ENCODE assay signal across 10 cellular contexts in genomic region chr16:87345721-87346424, GRCh38. TPM values are rescaled to one million over a fixed set of nuclear protein-coding genes. Genes with fewer than 3 reads are reported as not detected.
DNase-seq lines count a peak whose midpoint lies in the region; ATAC-seq and TF ChIP-seq lines count a peak whose summit lies in the region.
"Had no signal": no experiment of that assay in that cellular context is flagged by ENCODE, and none has a peak within 500 bp of the region (broad histone marks: within the 10 kb centered on the region; RNA-seq: fewer than 3 reads in every experiment).

No MANE protein-coding gene starts in this region.

- H3K4me3 ChIP-seq in right atrium auricular region: no peak overlapping the region
- H3K4me3 ChIP-seq in skin epidermis: no peak overlapping the region

- no peaks in the 10 kb centered on the region for H3K9me3 ChIP-seq in right atrium auricular region

- POLR2A ChIA-PET in activated CD4-positive, alpha-beta memory T cell treated with anti-CD3 and anti-CD28 coated beads for 36 hours (lab: Charles Lee): interaction anchor here (1.2 kb wide), 1 partner anchor 29 kb away, joined by 3 read pairs; the partner anchor contains the start of gene C16orf95

- H3K27ac Mint-ChIP-seq in T-helper 1 cell treated with Interleukin-12 subunit alpha and Interleukin-12 subunit beta and Interleukin-4 antibody, amounts not matched to agents 30 μg/mL and 1 μg/mL, for 36 hours: peak overlapping the region; percentile 91
- peak overlapping the region; percentile 86 for H3K27ac Mint-ChIP-seq in activated CD4-positive, alpha-beta memory T cell treated with anti-CD3 and anti-CD28 coated beads for 36 hours

- CTCF ChIA-PET in activated CD4-positive, alpha-beta memory T cell treated with anti-CD3 and anti-CD28 coated beads for 36 hours (lab: Charles Lee): no interaction called here

- H3K4me1 Mint-ChIP-seq in T-helper 1 cell treated with Interleukin-12 subunit alpha and Interleukin-12 subunit beta and Interleukin-4 antibody, amounts not matched to agents 30 μg/mL and 1 μg/mL, for 36 hours (ENCODE audit: low read depth): peaks cover 9% of the 10 kb centered on the region
- H3K4me1 Mint-ChIP-seq in activated CD4-positive, alpha-beta memory T cell treated with anti-CD3 and anti-CD28 coated beads for 36 hours (ENCODE audit: low read depth): peaks cover 11% of the 10 kb centered on the region

- H3K4me3 Mint-ChIP-seq in T-helper 1 cell treated with Interleukin-12 subunit alpha and Interleukin-12 subunit beta and Interleukin-4 antibody, amounts not matched to agents 30 μg/mL and 1 μg/mL, for 36 hours: peak overlapping the region; percentile 66
- H3K4me3 Mint-ChIP-seq in activated CD4-positive, alpha-beta memory T cell treated with anti-CD3 and anti-CD28 coated beads for 36 hours: no peak overlapping the region

- ATAC-seq in HG03280 (IDR thresholded peaks at IDR 0.05; ENCODE audit: unreplicated experiment) (no peak), HG02759 (IDR thresholded peaks at IDR 0.05; ENCODE audit: unreplicated experiment) (no peak)

- H3K9me3 Mint-ChIP-seq in T-helper 1 cell treated with Interleukin-12 subunit alpha and Interleukin-12 subunit beta and Interleukin-4 antibody, amounts not matched to agents 30 μg/mL and 1 μg/mL, for 36 hours: no peaks in the 10 kb centered on the region
- H3K9me3 Mint-ChIP-seq in activated CD4-positive, alpha-beta memory T cell treated with anti-CD3 and anti-CD28 coated beads for 36 hours: no peaks in the 10 kb centered on the region

- H3K36me3 ChIP-seq in right atrium auricular region: peaks cover 52% of the 10 kb centered on the region

- no peaks in the 10 kb centered on the region for H3K27me3 Mint-ChIP-seq in T-helper 1 cell treated with Interleukin-12 subunit alpha and Interleukin-12 subunit beta and Interleukin-4 antibody, amounts not matched to agents 30 μg/mL and 1 μg/mL, for 36 hours (ENCODE audit: low read depth)
- no peaks in the 10 kb centered on the region for H3K27me3 Mint-ChIP-seq in activated CD4-positive, alpha-beta memory T cell treated with anti-CD3 and anti-CD28 coated beads for 36 hours

- TF ChIP-seq CTCF in right atrium auricular region (IDR thresholded peaks at IDR 0.05): no peak

- peaks cover 0 to 31% of the 10 kb centered on the region in 2 donors for H3K4me1 ChIP-seq in right atrium auricular region

- peaks cover 16% of the 10 kb centered on the region for H3K36me3 Mint-ChIP-seq in T-helper 1 cell treated with Interleukin-12 subunit alpha and Interleukin-12 subunit beta and Interleukin-4 antibody, amounts not matched to agents 30 μg/mL and 1 μg/mL, for 36 hours (ENCODE audit: low read depth)
- peaks cover 29% of the 10 kb centered on the region for H3K36me3 Mint-ChIP-seq in activated CD4-positive, alpha-beta memory T cell treated with anti-CD3 and anti-CD28 coated beads for 36 hours

- no peaks in the 10 kb centered on the region for H3K27me3 ChIP-seq in right atrium auricular region

- intact Hi-C loops in activated CD4-positive, alpha-beta memory T cell treated with anti-CD3 and anti-CD28 coated beads for 36 hours (cut with micrococcal nuclease): loop anchor here (5.0 kb wide), 1 partner anchor 36 kb away; the partner anchor contains the start of gene FBXO31

- H3K27ac ChIP-seq in right atrium auricular region: peak overlapping the region; percentile 68 to 78
- peak overlapping the region in 14 of 21 experiments; percentile 5 to 87 (median 60) for H3K27ac ChIP-seq in skin epidermis
- H3K27ac ChIP-seq: 22Rv1 had no signal

- DNase-seq in T-helper 1 cell (no peak), right atrium auricular region (ENCODE audit: low spot score) (no peak), NCI-H2081 (lab: John Stamatoyannopoulos, UW) (no peak)
- no peak for DNase-seq in activated CD4-positive, alpha-beta memory T cell treated with anti-CD3 and anti-CD28 coated beads for 36 hours
- DNase-seq: DMS53 had no signal

RNA-seq across cellular contexts. Expression of gene C16orf95, which starts 28.7 kb away (rescaled TPM):
- total RNA-seq in activated CD4-positive, alpha-beta memory T cell treated with anti-CD3 and anti-CD28 coated beads for 36 hours: 10 to 100 TPM; 10.9 to 15.0 TPM
- 1 to 10 TPM in 1 of 2 donors, under 1 TPM in 1; 0.59 to 2.4 TPM for total RNA-seq in right atrium auricular region

RNA-seq across cellular contexts. Expression of gene FBXO31, which starts 37.7 kb away (rescaled TPM):
- 10 to 100 TPM; 29.7 to 33.8 TPM for total RNA-seq in activated CD4-positive, alpha-beta memory T cell treated with anti-CD3 and anti-CD28 coated beads for 36 hours
- 10 to 100 TPM; 39.3 to 53.1 TPM for total RNA-seq in right atrium auricular region

RNA-seq across cellular contexts. Expression of gene MAP1LC3B, which starts 46.3 kb away (rescaled TPM):
- 10 to 100 TPM; 69.3 to 72.5 TPM for total RNA-seq in activated CD4-positive, alpha-beta memory T cell treated with anti-CD3 and anti-CD28 coated beads for 36 hours
- total RNA-seq in right atrium auricular region: 10 to 100 TPM; 57.5 to 83.0 TPM
